ENCODE assay signal across 2 cellular contexts in the genomic region with DNA sequence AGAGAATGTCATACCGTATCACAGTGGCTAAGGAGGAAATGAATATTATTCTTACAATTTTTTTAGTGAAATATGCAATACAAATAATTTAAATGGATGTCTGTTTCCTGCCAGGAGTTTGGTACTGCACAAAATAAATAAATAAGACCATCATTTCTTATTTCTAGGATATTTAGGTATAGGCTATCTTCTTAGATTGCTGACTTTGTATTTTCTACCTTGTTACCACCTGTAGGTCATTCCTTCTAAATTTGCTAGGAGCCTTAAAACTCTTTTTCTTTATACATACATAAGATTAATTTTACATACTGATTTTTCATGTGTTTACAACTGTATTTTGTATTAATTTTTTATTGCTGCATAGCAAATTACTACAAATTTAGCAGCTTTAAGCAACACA.
TF ChIP-seq lines count a peak whose summit lies in the region.

No MANE protein-coding gene starts in this region.

TF ChIP-seq in HepG2, 621 proteins besides CTCF, POLR2A, EP300 and RAD21 (continued from another document):
- TF ChIP-seq, protein P1, sequence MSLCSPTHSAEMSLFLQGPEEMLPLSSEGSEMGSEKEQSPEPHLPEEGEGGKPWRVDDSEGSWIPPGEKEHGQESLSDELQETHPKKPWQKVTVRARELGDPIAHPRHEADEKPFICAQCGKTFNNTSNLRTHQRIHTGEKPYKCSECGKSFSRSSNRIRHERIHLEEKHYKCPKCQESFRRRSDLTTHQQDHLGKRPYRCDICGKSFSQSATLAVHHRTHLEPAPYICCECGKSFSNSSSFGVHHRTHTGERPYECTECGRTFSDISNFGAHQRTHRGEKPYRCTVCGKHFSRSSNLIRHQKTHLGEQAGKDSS (CRISPR knock-in tag; IDR thresholded peaks at IDR 0.05; ENCODE audit: borderline replicate concordance, low read depth) = no peak

TF ChIP-seq in IMR-90, 13 proteins besides CTCF, POLR2A, EP300 and RAD21 (continued from another document):
- TF ChIP-seq, protein P2, sequence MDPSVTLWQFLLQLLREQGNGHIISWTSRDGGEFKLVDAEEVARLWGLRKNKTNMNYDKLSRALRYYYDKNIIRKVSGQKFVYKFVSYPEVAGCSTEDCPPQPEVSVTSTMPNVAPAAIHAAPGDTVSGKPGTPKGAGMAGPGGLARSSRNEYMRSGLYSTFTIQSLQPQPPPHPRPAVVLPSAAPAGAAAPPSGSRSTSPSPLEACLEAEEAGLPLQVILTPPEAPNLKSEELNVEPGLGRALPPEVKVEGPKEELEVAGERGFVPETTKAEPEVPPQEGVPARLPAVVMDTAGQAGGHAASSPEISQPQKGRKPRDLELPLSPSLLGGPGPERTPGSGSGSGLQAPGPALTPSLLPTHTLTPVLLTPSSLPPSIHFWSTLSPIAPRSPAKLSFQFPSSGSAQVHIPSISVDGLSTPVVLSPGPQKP (IDR thresholded peaks at IDR 0.05; ENCODE audit: borderline replicate concordance, low read depth, low read length) = no peak
- TF ChIP-seq BHLHE40 (IDR thresholded peaks at IDR 0.05; ENCODE audit: low read depth, low read length) = no peak
TF ChIP-seq in IMR-90: peak in this region for 1.
